Comparison of ENCODE assay signal across 8 cellular contexts in the genomic region with DNA sequence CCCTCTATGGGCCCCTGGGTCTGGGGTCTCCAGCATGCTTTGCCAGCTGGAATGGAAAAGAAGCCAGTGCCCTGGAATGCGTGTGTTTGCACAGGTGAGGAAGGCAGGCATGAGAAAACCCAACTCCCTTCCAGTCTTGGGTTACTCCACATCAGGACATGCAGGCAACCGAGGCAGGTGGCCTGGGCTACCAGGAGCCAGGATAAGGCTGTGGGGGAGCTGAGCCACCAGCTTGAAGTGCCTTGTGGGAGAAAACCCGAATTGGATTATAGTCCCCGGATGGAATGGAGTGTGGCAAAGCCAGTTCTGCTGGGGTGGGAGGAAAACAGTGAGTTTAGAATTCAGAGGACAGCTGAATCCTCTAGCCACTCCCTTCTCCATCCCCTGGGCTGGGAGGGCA. TPM values are rescaled to one million over a fixed set of nuclear protein-coding genes. Genes with fewer than 3 reads are reported as not detected.
DNase-seq lines count a peak whose midpoint lies in the region; ATAC-seq and TF ChIP-seq lines count a peak whose summit lies in the region.

No MANE protein-coding gene starts in this region.

- H3K36me3 Mint-ChIP-seq in activated T-helper 1 cell treated with anti-CD3 and anti-CD28 coated beads, Interleukin-12 subunit alpha, Interleukin-12 subunit beta, Interleukin-2, Interleukin-4 antibody, amounts not matched to agents 30 ng/mL and 10 ng/mL and 1 ng/mL, durations not matched to agents 14 hours and 24 hours and 36 hours (ENCODE audit: low read depth) = no peaks in the 10 kb centered on the region

- H3K27me3 ChIP-seq in trophoblast cell (ENCODE audit: insufficient read depth, low read length) = no peaks in the 10 kb centered on the region

- WGBS in trophoblast cell (ENCODE audit: extremely low coverage, insufficient coverage, insufficient read length) = no CpG with 5 or more reads among the region's 4 CpGs

- H3K9me3 ChIP-seq in trophoblast cell (ENCODE audit: insufficient read depth, low read depth, low read length) = no peaks in the 10 kb centered on the region

- no peak overlapping the region for H3K4ac ChIP-seq in trophoblast cell (ENCODE audit: low read depth, low read length)

- H2BK5ac ChIP-seq in trophoblast cell (ENCODE audit: low read depth, low read length, poor library complexity) = no peak overlapping the region

- no peak overlapping the region for H3K18ac ChIP-seq in trophoblast cell (ENCODE audit: low read length)

- DNase-seq in Daoy (ENCODE audit: low read depth) = peak; percentile 86
- peak; percentile 94 for DNase-seq in LNCaP clone FGC (ENCODE audit: low read depth)
- DNase-seq in OCI-M1 (lab: John Stamatoyannopoulos, UW) = peak; percentile 91
- DNase-seq in ecto neural progenitor cell (ENCODE audit: low spot score) = peak; percentile 95
- peak; percentile 76 to 86 for DNase-seq in trophoblast cell
- DNase-seq in T1000 (lab: John Stamatoyannopoulos, UW) = no peak
- no peak for DNase-seq in activated T-helper 1 cell treated with anti-CD3 and anti-CD28 coated beads, Interleukin-12 subunit alpha, Interleukin-12 subunit beta, Interleukin-2, Interleukin-4 antibody, amounts not matched to agents 30 ng/mL and 10 ng/mL and 1 ng/mL, durations not matched to agents 14 hours and 24 hours and 36 hours (ENCODE audit: low spot score)

- no peak overlapping the region for H2BK120ac ChIP-seq in trophoblast cell (ENCODE audit: insufficient read depth, low read length, poor library complexity)

- H3K79me1 ChIP-seq in trophoblast cell (ENCODE audit: low read length) = no peaks in the 10 kb centered on the region

- H3K27ac ChIP-seq in trophoblast cell (ENCODE audit: low read depth, low read length) = no peak overlapping the region

- no peak overlapping the region for H3K4me2 ChIP-seq in trophoblast cell (ENCODE audit: low read length)

- H3K14ac ChIP-seq in trophoblast cell (ENCODE audit: low read length) = no peak overlapping the region

- no peak overlapping the region for H2AK5ac ChIP-seq in trophoblast cell (ENCODE audit: low read length)

- no peak overlapping the region for H3K4me3 ChIP-seq in LNCaP clone FGC (ENCODE audit: low read depth, low read length)
- no peak overlapping the region for H3K4me3 ChIP-seq in trophoblast cell (ENCODE audit: low read depth, low read length)

- no peak overlapping the region for H3K27ac Mint-ChIP-seq in activated T-helper 1 cell treated with anti-CD3 and anti-CD28 coated beads, Interleukin-12 subunit alpha, Interleukin-12 subunit beta, Interleukin-2, Interleukin-4 antibody, amounts not matched to agents 30 ng/mL and 10 ng/mL and 1 ng/mL, durations not matched to agents 14 hours and 24 hours and 36 hours

- peaks cover 67% of the 10 kb centered on the region for H3K27me3 Mint-ChIP-seq in activated T-helper 1 cell treated with anti-CD3 and anti-CD28 coated beads, Interleukin-12 subunit alpha, Interleukin-12 subunit beta, Interleukin-2, Interleukin-4 antibody, amounts not matched to agents 30 ng/mL and 10 ng/mL and 1 ng/mL, durations not matched to agents 14 hours and 24 hours and 36 hours (ENCODE audit: insufficient read depth)

- ATAC-seq in HG02852 (IDR thresholded peaks at IDR 0.05; ENCODE audit: unreplicated experiment) = no peak

- intact Hi-C loops in activated T-helper 1 cell treated with anti-CD3 and anti-CD28 coated beads, Interleukin-12 subunit alpha, Interleukin-12 subunit beta, Interleukin-2, Interleukin-4 antibody, amounts not matched to agents 30 ng/mL and 10 ng/mL and 1 ng/mL, durations not matched to agents 14 hours and 24 hours and 36 hours (cut with micrococcal nuclease) = no loop called here

- peaks cover 16 to 18% of the 10 kb centered on the region in 2 experiments for H3K4me1 ChIP-seq in trophoblast cell (ENCODE audit: control insufficient read depth in 1 of 2, insufficient read depth in 2 of 2, low read length in 2 of 2)

- H4K8ac ChIP-seq in trophoblast cell (ENCODE audit: low read depth, low read length) = no peak overlapping the region

- no peak overlapping the region for H3K9ac ChIP-seq in trophoblast cell (ENCODE audit: low read length)

- H3K9me3 Mint-ChIP-seq in activated T-helper 1 cell treated with anti-CD3 and anti-CD28 coated beads, Interleukin-12 subunit alpha, Interleukin-12 subunit beta, Interleukin-2, Interleukin-4 antibody, amounts not matched to agents 30 ng/mL and 10 ng/mL and 1 ng/mL, durations not matched to agents 14 hours and 24 hours and 36 hours = no peaks in the 10 kb centered on the region

- H2AFZ ChIP-seq in trophoblast cell (ENCODE audit: insufficient read depth, low read length, poor library complexity) = no peak overlapping the region

- H4K12ac ChIP-seq in trophoblast cell (ENCODE audit: low read depth, low read length) = no peak overlapping the region

- H3K79me2 ChIP-seq in trophoblast cell (ENCODE audit: control insufficient read depth, insufficient read depth, low read length, poor library complexity) = no peaks in the 10 kb centered on the region

- H3K23ac ChIP-seq in trophoblast cell (ENCODE audit: low read length) = no peak overlapping the region

- no peak overlapping the region for H2BK12ac ChIP-seq in trophoblast cell (ENCODE audit: low read length)

- H3K36me3 ChIP-seq in trophoblast cell (ENCODE audit: control insufficient read depth in 1 of 2, insufficient read depth in 2 of 2, low read length in 2 of 2) = no peaks in the 10 kb centered on the region

- H4K91ac ChIP-seq in trophoblast cell (ENCODE audit: low read depth, low read length) = no peak overlapping the region

- no peak overlapping the region for H3K4me3 Mint-ChIP-seq in activated T-helper 1 cell treated with anti-CD3 and anti-CD28 coated beads, Interleukin-12 subunit alpha, Interleukin-12 subunit beta, Interleukin-2, Interleukin-4 antibody, amounts not matched to agents 30 ng/mL and 10 ng/mL and 1 ng/mL, durations not matched to agents 14 hours and 24 hours and 36 hours

- peaks cover 11% of the 10 kb centered on the region for H3K4me1 Mint-ChIP-seq in activated T-helper 1 cell treated with anti-CD3 and anti-CD28 coated beads, Interleukin-12 subunit alpha, Interleukin-12 subunit beta, Interleukin-2, Interleukin-4 antibody, amounts not matched to agents 30 ng/mL and 10 ng/mL and 1 ng/mL, durations not matched to agents 14 hours and 24 hours and 36 hours (ENCODE audit: low read depth)

- TF ChIP-seq CTCF in LNCaP clone FGC (IDR thresholded peaks at IDR 0.05; ENCODE audit: control insufficient read depth, extremely low read depth, insufficient read depth) = no peak

RNA-seq across cellular contexts. Expression of a gene that starts 7.2 kb away (rescaled TPM):
- 0.03 and 0.80 TPM in 2 replicates for total RNA-seq in Daoy (2014; rRNA removed; shearing (Covaris generic))
- 0.29 and 0.31 TPM in 2 replicates for polyA plus RNA-seq in trophoblast cell (2013)
- total RNA-seq in activated T-helper 1 cell treated with anti-CD3 and anti-CD28 coated beads, Interleukin-12 subunit alpha, Interleukin-12 subunit beta, Interleukin-2, Interleukin-4 antibody, amounts not matched to agents 30 ng/mL and 10 ng/mL and 1 ng/mL, durations not matched to agents 14 hours and 24 hours and 36 hours = 0.22 and 0.44 TPM in 2 replicates

Comparison
In these comparisons a context has a peak if more than half of its experiments do, and no peak if none do; other contexts are left out.
1. DNase-seq: peak in Daoy (single experiment), LNCaP clone FGC (single experiment), OCI-M1 (single experiment), ecto neural progenitor cell (single experiment) and trophoblast cell (2 of 2); none in T1000 (single experiment) and activated T-helper 1 cell treated with anti-CD3 and anti-CD28 coated beads, Interleukin-12 subunit alpha, Interleukin-12 subunit beta, Interleukin-2, Interleukin-4 antibody, amounts not matched to agents 30 ng/mL and 10 ng/mL and 1 ng/mL, durations not matched to agents 14 hours and 24 hours and 36 hours (single experiment).